In genomic region chr11:67656278-67656922, GRCh38 we compare ENCODE assay signal across 15 cellular contexts. TPM values are rescaled to one million over a fixed set of nuclear protein-coding genes. Genes with fewer than 3 reads are reported as not detected.
A peak's percentile ranks its signal among the peaks of the same experiment; 100 is the strongest.
DNase-seq lines count a peak whose midpoint lies in the region; ATAC-seq and TF ChIP-seq lines count a peak whose summit lies in the region.
"Had no signal": no experiment of that assay in that cellular context is flagged by ENCODE, and none has a peak within 500 bp of the region (broad histone marks: within the 10 kb centered on the region; RNA-seq: fewer than 3 reads in every experiment).

No MANE protein-coding gene starts in this region.

- H3K27ac ChIP-seq in C4-2B = peak overlapping the region; percentile 94
- peak overlapping the region; percentile 73 for H3K27ac ChIP-seq in RWPE1
- no peak overlapping the region for H3K27ac ChIP-seq in spleen
- H3K27ac ChIP-seq: BLaER1 had no signal

- 84 to 93% (median 88%) methylated on average over 4 of the region's 4 CpGs for WGBS in spleen, 5 donors

- CTCF ChIA-PET in RWPE1 (lab: Yijun Ruan, JAX) = interaction anchor here (0.6 to 2.1 kb wide), 2 partner anchors 27 to 134 kb away, joined by 4 to 14 read pairs; partner anchors contain the start of gene NUDT8

- no peak for TF ChIP-seq POLR2A in spleen (IDR thresholded peaks at IDR 0.05)

- H3K9me3 ChIP-seq in spleen = peaks cover 0 to 21% (median 10%) of the 10 kb centered on the region in 8 donors

- no peaks in the 10 kb centered on the region for H3K27me3 ChIP-seq in H7 (ENCODE audit: control insufficient read depth, insufficient read depth, low read length)
- H3K27me3 ChIP-seq in spleen (replicated peaks in 1 of 7) = no peaks in the 10 kb centered on the region
- H3K27me3 ChIP-seq: BLaER1 had no signal

- ATAC-seq in HG03135 (IDR thresholded peaks at IDR 0.05; ENCODE audit: unreplicated experiment) (no peak), GM18858 (IDR thresholded peaks at IDR 0.05; ENCODE audit: unreplicated experiment) (no peak)

- H3K36me3 ChIP-seq in H7 (replicated peaks; ENCODE audit: control insufficient read depth, insufficient read depth, low read length) (no peaks in the 10 kb centered on the region), spleen (no peaks in the 10 kb centered on the region)
- H3K36me3 ChIP-seq: BLaER1 had no signal

- POLR2A ChIA-PET in RWPE1 (lab: Yijun Ruan, JAX; ENCODE audit: low non-redundant PET) = interaction anchor here (1.0 to 1.4 kb wide), 2 partner anchors 24 to 26 kb away, joined by 5 read pairs; partner anchors contain the start of gene NUDT8

- H3K4me3 ChIP-seq in H7 (ENCODE audit: insufficient read depth, low read depth, low read length) (no peak overlapping the region), epithelial cell of esophagus (ENCODE audit: low read length) (no peak overlapping the region), spleen (no peak overlapping the region)
- H3K4me3 ChIP-seq: BLaER1 had no signal

- H3K4me1 ChIP-seq in spleen = peaks cover 0 to 17% (median 4%) of the 10 kb centered on the region in 6 donors

- intact Hi-C loops in spleen (cut with DNase I; ENCODE audit: low total_unique reads) = no loop called here

- DNase-seq in H7 (peak; percentile 6), RWPE1 (ENCODE audit: low spot score) (peak; percentile 50), epithelial cell of esophagus (ENCODE audit: low read depth) (peak; percentile 97), GM20000 (ENCODE audit: low spot score) (no peak), spleen (no peak)
- DNase-seq: activated CD4-positive, alpha-beta T cell treated with anti-CD3 and anti-CD28 coated beads for 48 hours; NCI-H1105 treated with DMSO at 0.1 percent for 48 hours; NCI-H526 treated with DMSO at 0.1 percent for 48 hours; stimulated activated CD4-positive, alpha-beta T cell treated with anti-CD3 and anti-CD28 coated beads, Interleukin-4, amount 100 ng/mL, for 24 hours had no signal

- no peak for TF ChIP-seq CTCF in C4-2B (conservative IDR thresholded peaks at IDR 0.05)
- no peak for TF ChIP-seq CTCF in RWPE1 (conservative IDR thresholded peaks at IDR 0.05; ENCODE audit: low read depth)
- TF ChIP-seq CTCF in epithelial cell of esophagus (IDR thresholded peaks at IDR 0.05; ENCODE audit: insufficient read depth, low read depth, low read length, missing control alignments) = no peak
- no peak for TF ChIP-seq CTCF in GM20000 (IDR thresholded peaks at IDR 0.05; ENCODE audit: extremely low read depth, missing control alignments)
- no peak for TF ChIP-seq CTCF in spleen (IDR thresholded peaks at IDR 0.05 in 8 of 11, conservative IDR thresholded peaks at IDR 0.05 in 3 of 11)

RNA-seq across cellular contexts. Expression of gene ACY3, which starts 5.9 kb away (rescaled TPM):
- total RNA-seq in H7 (2014; rRNA removed; shearing (Covaris generic)) = not detected in 2 replicates
- 1 to 10 TPM in 3 of 7 donors, under 1 TPM in 3, not detected in 1; 0.39 to 2.0 (median 0.98) TPM for total RNA-seq in spleen
- 1 to 10 TPM; 1.1 to 5.7 (median 1.2) TPM for polyA plus RNA-seq in spleen
- total RNA-seq: G401, SK-MEL-5 had no signal

RNA-seq across cellular contexts. Expression of gene TBX10, which starts 16.8 kb away (rescaled TPM):
- total RNA-seq in H7 (2014; rRNA removed; shearing (Covaris generic)) = 0.07 TPM in 1 of 2 replicates, not detected in the other
- not detected for total RNA-seq in spleen
- under 1 TPM in 1 of 3 donors, not detected in 2; 0.08 TPM for polyA plus RNA-seq in spleen
- total RNA-seq: G401, SK-MEL-5 had no signal

RNA-seq across cellular contexts. Expression of gene ALDH3B2, which starts 18.0 kb away (rescaled TPM):
- not detected in 2 replicates for total RNA-seq in H7 (2014; rRNA removed; shearing (Covaris generic))
- total RNA-seq in spleen = not detected
- under 1 TPM in 1 of 3 donors, not detected in 2; 0.03 TPM for polyA plus RNA-seq in spleen
- total RNA-seq: G401 had no signal

RNA-seq across cellular contexts. Expression of gene NUDT8, which starts 26.7 kb away (rescaled TPM):
- 8.1 and 8.7 TPM in 2 replicates for total RNA-seq in H7 (2014; rRNA removed; shearing (Covaris generic))
- 1 to 10 TPM; 2.7 to 7.9 (median 5.8) TPM for total RNA-seq in spleen
- polyA plus RNA-seq in spleen = 1 to 10 TPM; 5.4 to 9.2 (median 6.5) TPM

RNA-seq across cellular contexts. Expression of gene NDUFV1, which starts 49.7 kb away (rescaled TPM):
- 302 and 350 TPM in 2 replicates for total RNA-seq in H7 (2014; rRNA removed; shearing (Covaris generic))
- total RNA-seq in spleen = 100 to 1,000 TPM; 145 to 258 (median 185) TPM
- 100 to 1,000 TPM; 132 to 257 (median 213) TPM for polyA plus RNA-seq in spleen

Comparison
In these comparisons a context has a peak if more than half of its experiments do, and no peak if none do; other contexts are left out.
1. H3K27ac ChIP-seq: peak in C4-2B (single experiment) and RWPE1 (single experiment); none in spleen (0 of 8).
2. DNase-seq: peak in H7 (single experiment), RWPE1 (single experiment) and epithelial cell of esophagus (single experiment); none in GM20000 (single experiment) and spleen (single experiment).